In the genomic region with DNA sequence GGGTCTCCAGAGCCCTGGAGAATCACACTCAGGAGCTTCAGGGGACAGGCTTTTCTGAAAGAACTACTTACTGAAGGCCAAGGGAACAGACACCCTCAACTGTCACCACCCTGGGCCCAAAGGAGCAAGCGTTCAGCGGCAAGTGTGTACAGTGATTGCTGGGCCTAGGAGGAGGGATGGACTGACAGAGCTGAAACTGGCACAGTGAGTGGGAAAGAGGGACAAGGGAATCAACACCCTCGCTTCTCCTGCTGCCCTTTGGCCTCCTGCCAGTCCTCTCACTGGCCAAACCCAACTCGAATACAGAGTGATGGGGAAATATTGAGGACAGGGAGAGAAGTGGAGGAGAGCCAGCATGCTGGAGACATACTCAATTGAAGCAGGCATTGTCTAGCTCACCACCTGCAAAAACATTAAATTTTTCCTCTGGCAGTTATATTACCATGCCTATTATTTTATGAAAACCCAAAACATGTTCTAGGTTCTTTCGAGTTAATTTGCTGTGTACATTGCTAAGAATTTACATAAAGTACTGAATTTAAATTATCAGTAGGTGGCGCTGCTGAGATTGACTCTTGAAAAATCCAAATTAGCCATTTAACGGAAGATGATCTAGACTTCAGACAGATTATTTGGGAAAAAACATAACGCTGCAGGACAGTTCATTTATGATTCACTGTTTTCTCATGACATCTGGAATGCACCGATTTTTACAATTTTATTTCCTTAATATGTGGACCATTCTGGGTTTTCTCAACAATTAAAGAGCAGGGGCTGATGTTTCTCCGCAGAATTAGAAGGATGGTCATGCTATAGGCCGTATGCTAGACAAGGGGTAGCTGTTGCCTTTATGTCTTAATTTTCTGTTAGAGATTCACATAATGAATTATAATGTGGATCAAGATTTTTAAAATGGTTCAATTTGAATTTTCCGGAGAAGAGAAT, we compare ENCODE assay signal across 8 cellular contexts. TPM values are rescaled to one million over a fixed set of nuclear protein-coding genes. Genes with fewer than 3 reads are reported as not detected.
DNase-seq lines count a peak whose midpoint lies in the region; ATAC-seq and TF ChIP-seq lines count a peak whose summit lies in the region.

No MANE protein-coding gene starts in this region.

- no peaks in the 10 kb centered on the region for H3K4me1 ChIP-seq in PC-9 (replicated peaks; ENCODE audit: insufficient read depth)

- TF ChIP-seq POLR2A in erythroblast (IDR thresholded peaks at IDR 0.05; ENCODE audit: low read length) = no peak

- no peaks in the 10 kb centered on the region for H3K27me3 ChIP-seq in PC-9 (ENCODE audit: insufficient read depth, low read depth)

- H3K4me2 ChIP-seq in PC-9 = no peak overlapping the region

- intact Hi-C loops in PC-9 (cut with micrococcal nuclease; ENCODE audit: unreplicated experiment) = loop anchor here (2.0 to 5.0 kb wide), 3 partner anchors 120 to 478 kb away; partner anchors contain the start of gene HACD1

- H3F3A ChIP-seq in PC-9 (ENCODE audit: insufficient read depth, low read depth) = no peaks in the 10 kb centered on the region

- TF ChIP-seq CTCF in PC-9 (conservative IDR thresholded peaks at IDR 0.05) = peak; percentile 65
- TF ChIP-seq CTCF in neural crest cell (conservative IDR thresholded peaks at IDR 0.05) = peak; percentile 72

- CTCF ChIA-PET in PC-9 (lab: Charles Lee) = interaction anchor here (0.6 kb wide), 1 partner anchor 892 kb away, joined by 4 read pairs; no protein-coding TSS in a partner anchor

- H3K27ac ChIP-seq in PC-9 = no peak overlapping the region

- no peaks in the 10 kb centered on the region for H3K36me3 Mint-ChIP-seq in neural crest cell (ENCODE audit: low read depth)

- no peaks in the 10 kb centered on the region for H3K9me3 ChIP-seq in PC-9 (ENCODE audit: insufficient read depth, low read depth)

- no peaks in the 10 kb centered on the region for H3K36me3 ChIP-seq in PC-9 (ENCODE audit: low read depth)

- no peak overlapping the region for H3K27ac Mint-ChIP-seq in neural crest cell (ENCODE audit: unreplicated experiment)

- no peak overlapping the region for H2AFZ ChIP-seq in PC-9

- H3K4me3 Mint-ChIP-seq in neural crest cell = no peak overlapping the region

- BruUV-seq in PC-9 (replicated peaks; lab: Mats Ljungman, UMichigan) = no TSS peak

- H3K27me3 Mint-ChIP-seq in neural crest cell (ENCODE audit: low read depth) = no peaks in the 10 kb centered on the region

- no peaks in the 10 kb centered on the region for H4K20me1 ChIP-seq in PC-9 (ENCODE audit: insufficient read depth)

- H3K9me2 ChIP-seq in PC-9 (ENCODE audit: insufficient read depth) = no peaks in the 10 kb centered on the region

- peaks cover 2% of the 10 kb centered on the region for H3K9me3 Mint-ChIP-seq in neural crest cell

- peaks cover 21% of the 10 kb centered on the region for H3K4me1 Mint-ChIP-seq in neural crest cell

- POLR2A ChIA-PET in PC-9 (lab: Charles Lee; ENCODE audit: unreplicated experiment) = no interaction called here

- DNase-seq in AG20443 (ENCODE audit: low spot score) = peak; percentile 47
- no peak for DNase-seq in PC-9
- DNase-seq in erythroblast (lab: John Stamatoyannopoulos, UW) = peak; percentile 39 to 70
- DNase-seq in neural crest cell (ENCODE audit: low read depth, low spot score) = no peak
- no peak for DNase-seq in effector CD8-positive, alpha-beta T cell (lab: John Stamatoyannopoulos, UW)
- DNase-seq in stimulated activated naive CD4-positive, alpha-beta T cell treated with Interleukin-2 at 50 U/mL for 16 hours (lab: John Stamatoyannopoulos, UW) = no peak

- no peak overlapping the region for H3K4me3 ChIP-seq in PC-9

- no peaks in the 10 kb centered on the region for H3K79me2 ChIP-seq in PC-9 (ENCODE audit: low read depth)

- ATAC-seq in GM18498 (IDR thresholded peaks at IDR 0.05; ENCODE audit: unreplicated experiment) = peak; percentile 59
- ATAC-seq in GM21737 (IDR thresholded peaks at IDR 0.05; ENCODE audit: unreplicated experiment) = no peak

RNA-seq across cellular contexts. Expression of gene TMEM236, which starts 14.7 kb away (rescaled TPM):
- total RNA-seq in PC-9 (2021) (0.20 and 0.24 TPM in 2 replicates), neural crest cell (0.05 TPM in 1 of 2 replicates, not detected in the other)

Comparison
In these comparisons a context has a peak if more than half of its experiments do, and no peak if none do; other contexts are left out.
1. DNase-seq: peak in AG20443 (single experiment) and erythroblast (2 of 2); none in PC-9 (0 of 2), neural crest cell (single experiment), effector CD8-positive, alpha-beta T cell (single experiment) and stimulated activated naive CD4-positive, alpha-beta T cell treated with Interleukin-2 at 50 U/mL for 16 hours (single experiment).